Comparison of ENCODE assay signal across 16 cellular contexts in the genomic region with DNA sequence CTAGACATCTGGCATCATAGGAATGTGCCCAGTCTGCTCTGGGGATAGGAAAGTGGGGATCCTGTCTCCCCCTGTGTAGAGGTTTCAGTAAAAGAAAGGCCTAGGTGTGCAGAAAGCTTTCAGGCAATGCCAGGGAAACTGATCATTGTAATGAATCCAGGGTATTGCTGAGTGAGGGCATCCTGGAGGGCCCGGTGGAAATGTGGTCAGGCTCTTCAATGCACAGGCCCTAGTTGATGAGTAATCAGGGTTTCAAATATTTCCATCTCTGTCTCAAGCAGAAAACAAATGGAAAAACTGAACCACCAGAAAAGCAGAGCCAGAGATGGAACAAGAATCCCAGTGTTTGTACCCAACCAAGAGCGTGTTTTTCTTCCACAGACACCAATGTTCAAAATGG. TPM values are rescaled to one million over a fixed set of nuclear protein-coding genes. Genes with fewer than 3 reads are reported as not detected.
A peak's percentile ranks its signal among the peaks of the same experiment; 100 is the strongest.
DNase-seq lines count a peak whose midpoint lies in the region; ATAC-seq and TF ChIP-seq lines count a peak whose summit lies in the region.
"Had no signal": no experiment of that assay in that cellular context is flagged by ENCODE, and none has a peak within 500 bp of the region (broad histone marks: within the 10 kb centered on the region; RNA-seq: fewer than 3 reads in every experiment).

No MANE protein-coding gene starts in this region.

- no peaks in the 10 kb centered on the region for H3K9me3 Mint-ChIP-seq in natural killer cell

- peaks cover 49 to 78% of the 10 kb centered on the region in 2 donors for H3K4me1 Mint-ChIP-seq in natural killer cell

- peak overlapping the region; percentile 47 for H3K4me3 Mint-ChIP-seq in natural killer cell

- intact Hi-C loops in natural killer cell (cut with micrococcal nuclease), result loop anchor here (1.0 kb wide), 1 partner anchor 132 kb away; no protein-coding TSS in a partner anchor

- H3K36me3 Mint-ChIP-seq in natural killer cell, result no peaks in the 10 kb centered on the region

- no peaks in the 10 kb centered on the region for H3K27me3 Mint-ChIP-seq in natural killer cell (ENCODE audit: low read depth in 2 of 2)

- no peak for TF ChIP-seq CTCF in natural killer cell (IDR thresholded peaks at IDR 0.05)
- TF ChIP-seq CTCF in GM13977 (IDR thresholded peaks at IDR 0.05; ENCODE audit: extremely low read depth, insufficient read depth, missing control alignments), result no peak

- in situ Hi-C loops in GM13977 (cut with MboI; ENCODE audit: low pct_unique_long_range_greater_than_20kb, low sequenced_read_pairs, unreplicated experiment), result no loop called here

- H3K27ac Mint-ChIP-seq in natural killer cell, result peak overlapping the region; percentile 92 to 98

- DNase-seq in COLO829 (ENCODE audit: low spot score), result peak; percentile 2
- DNase-seq in T-helper 22 cell (ENCODE audit: low read depth), result peak; percentile 12
- peak; percentile 28 for DNase-seq in activated T-helper 9 cell treated with anti-CD3 and anti-CD28 coated beads, Interleukin-2, amount 50 U/mL, for 16 hours (ENCODE audit: low read depth)
- no peak for DNase-seq in natural killer cell
- DNase-seq in GM13977 (ENCODE audit: low spot score), result no peak
- DNase-seq in DMS 273 treated with DMSO at 0.1 percent for 48 hours (lab: John Stamatoyannopoulos, UW), result no peak
- no peak for DNase-seq in NCI-H345 (lab: John Stamatoyannopoulos, UW)
- DNase-seq: BE2C, foreskin keratinocyte, MV-4-11, NCI-H2171, SK-N-SH had no signal

- ATAC-seq in natural killer cell, result peak in 1 of 3 donors; percentile 12
- ATAC-seq in GM18519 (IDR thresholded peaks at IDR 0.05; ENCODE audit: low FRiP score, unreplicated experiment), result no peak
- ATAC-seq: foreskin keratinocyte, HCT116 had no signal

RNA-seq across cellular contexts. Expression of a gene that starts 2.0 kb away (rescaled TPM):
- total RNA-seq in natural killer cell, result 100 to 1,000 TPM in 2 of 3 donors, 10 to 100 TPM in 1; 31.6 to 322 (median 155) TPM
- total RNA-seq: ascending aorta, foreskin keratinocyte, G401 had no signal

RNA-seq across cellular contexts. Expression of a gene that starts 35.9 kb away (rescaled TPM):
- total RNA-seq in natural killer cell, result 10 to 100 TPM; 11.6 to 84.1 (median 12.0) TPM
- total RNA-seq: ascending aorta, foreskin keratinocyte, G401 had no signal

RNA-seq across cellular contexts. Expression of a gene that starts 37.6 kb away (rescaled TPM):
- 10 to 100 TPM in 1 of 3 donors, 1 to 10 TPM in 2; 7.6 to 52.1 (median 8.2) TPM for total RNA-seq in natural killer cell
- total RNA-seq: ascending aorta, foreskin keratinocyte, G401 had no signal

RNA-seq across cellular contexts. Expression of a gene that starts 42.5 kb away (rescaled TPM):
- total RNA-seq in natural killer cell, result under 1 TPM in 2 of 3 donors, not detected in 1; 0.49 to 0.58 TPM
- total RNA-seq: G401 had no signal

RNA-seq across cellular contexts. Expression of a gene that starts 52.8 kb away (rescaled TPM):
- 10 to 100 TPM; 35.1 to 43.9 (median 37.0) TPM for total RNA-seq in natural killer cell

Comparison
In these comparisons a context has a peak if more than half of its experiments do, and no peak if none do; other contexts are left out.
1. DNase-seq: peak in COLO829 (single experiment), T-helper 22 cell (single experiment) and activated T-helper 9 cell treated with anti-CD3 and anti-CD28 coated beads, Interleukin-2, amount 50 U/mL, for 16 hours (single experiment); none in natural killer cell (single experiment), GM13977 (single experiment), DMS 273 treated with DMSO at 0.1 percent for 48 hours (single experiment) and NCI-H345 (single experiment).